ENCODE assay signal across 13 cellular contexts in genomic region chr7:73301108-73301507, GRCh38. TPM values are rescaled to one million over a fixed set of nuclear protein-coding genes. Genes with fewer than 3 reads are reported as not detected.
"Had no signal": no experiment of that assay in that cellular context is flagged by ENCODE, and none has a peak within 500 bp of the region (broad histone marks: within the 10 kb centered on the region; RNA-seq: fewer than 3 reads in every experiment).

No MANE protein-coding gene starts in this region.

RNA-seq across cellular contexts. Expression of gene TRIM50, which starts 26.8 kb away (rescaled TPM):
- total RNA-seq: activated T-cell treated with anti-CD3 and anti-CD28 coated beads, Interleukin-2, amount 50 U/mL, for 4 hours; activated T-helper 2 cell treated with anti-CD3 and anti-CD28 coated beads, Interferon-gamma antibody, Interleukin-2, Interleukin-4, amounts not matched to agents 10 μg/mL and 5 μg/mL and 100 μg/mL, durations not matched to agents 14 hours and 24 hours and 36 hours; ascending aorta; dermis microvascular lymphatic vessel endothelial cell; endothelial cell of umbilical vein; naive thymus-derived CD4-positive, alpha-beta T cell; osteoblast; pulmonary artery endothelial cell; T-helper 1 cell treated with Interleukin-12 subunit alpha and Interleukin-12 subunit beta and Interleukin-4 antibody, amounts not matched to agents 30 ng/mL and 1 ng/mL, for 36 hours had no signal
- polyA plus RNA-seq: endothelial cell of umbilical vein; naive thymus-derived CD4-positive, alpha-beta T cell had no signal

RNA-seq across cellular contexts. Expression of gene FKBP6, which starts 26.9 kb away (rescaled TPM):
- total RNA-seq: activated T-cell treated with anti-CD3 and anti-CD28 coated beads, Interleukin-2, amount 50 U/mL, for 4 hours; activated T-helper 2 cell treated with anti-CD3 and anti-CD28 coated beads, Interferon-gamma antibody, Interleukin-2, Interleukin-4, amounts not matched to agents 10 μg/mL and 5 μg/mL and 100 μg/mL, durations not matched to agents 14 hours and 24 hours and 36 hours; ascending aorta; dermis microvascular lymphatic vessel endothelial cell; endothelial cell of umbilical vein; esophagus muscularis mucosa; gastrocnemius medialis; mesenteric fat pad; osteoblast; pulmonary artery endothelial cell; right cardiac atrium; T-helper 1 cell treated with Interleukin-12 subunit alpha and Interleukin-12 subunit beta and Interleukin-4 antibody, amounts not matched to agents 30 ng/mL and 1 ng/mL, for 36 hours had no signal
- polyA plus RNA-seq: naive thymus-derived CD4-positive, alpha-beta T cell; right cardiac atrium had no signal
